ENCODE assay signal across 17 cellular contexts in genomic region chrX:48934581-48935331, GRCh38. TPM values are rescaled to one million over a fixed set of nuclear protein-coding genes. Genes with fewer than 3 reads are reported as not detected.
A peak's percentile ranks its signal among the peaks of the same experiment; 100 is the strongest.
DNase-seq lines count a peak whose midpoint lies in the region; ATAC-seq and TF ChIP-seq lines count a peak whose summit lies in the region.
"Had no signal": no experiment of that assay in that cellular context is flagged by ENCODE, and none has a peak within 500 bp of the region (broad histone marks: within the 10 kb centered on the region; RNA-seq: fewer than 3 reads in every experiment).

No MANE protein-coding gene starts in this region.

- CTCF ChIA-PET in activated CD4-positive, alpha-beta T cell treated with anti-CD3 and anti-CD28 coated beads, Interleukin-2, amount 10 ng/mL, durations not matched to agents 7 days and 5 days (lab: Charles Lee) = interaction anchor here (0.7 kb wide), 1 partner anchor 468 kb away, joined by 3 read pairs; no protein-coding TSS in a partner anchor

- POLR2A ChIA-PET in activated CD4-positive, alpha-beta T cell treated with anti-CD3 and anti-CD28 coated beads, Interleukin-2, amount 10 ng/mL, durations not matched to agents 7 days and 5 days (lab: Charles Lee) = no interaction called here

- H3K4me3 ChIP-seq in OCI-LY1 (ENCODE audit: low read depth, low read length, poor library complexity, severe bottlenecking) (no peak overlapping the region), neutrophil (ENCODE audit: low read depth in 1 of 2, low read length in 1 of 2) (no peak overlapping the region), SJCRH30 (no peak overlapping the region)
- H3K4me3 ChIP-seq: left ventricle myocardium inferior, Peyer's patch, psoas muscle, thyroid gland had no signal

- DNase-seq in activated CD4-positive, alpha-beta T cell treated with anti-CD3 and anti-CD28 coated beads, Interleukin-2, amount 10 ng/mL, durations not matched to agents 7 days and 5 days = peak; percentile 58
- no peak for DNase-seq in activated CD4-positive, alpha-beta T cell treated with anti-CD3 and anti-CD28 coated beads for 1 hour
- peak in 1 of 2 donors; percentile 60 for DNase-seq in activated naive CD4-positive, alpha-beta T cell treated with anti-CD3 and anti-CD28 coated beads, Interleukin-2, amount 50 U/mL, for 72 hours (ENCODE audit: low spot score in 2 of 2)
- DNase-seq in cardiac septum (ENCODE audit: low spot score) (no peak), NCI-H2107 treated with DMSO at 0.1 percent for 48 hours (lab: John Stamatoyannopoulos, UW; ENCODE audit: unreplicated experiment) (no peak), SJCRH30 (no peak)
- DNase-seq: activated naive CD8-positive, alpha-beta T cell treated with anti-CD3 and anti-CD28 coated beads, Interleukin-2, amount 10 ng/mL, durations not matched to agents 7 days and 5 days; left ventricle myocardium inferior; NCI-H1694; NCI-H524; Peyer's patch; psoas muscle; SW 1271; thyroid gland had no signal

- H3K9me3 ChIP-seq in OCI-LY1 (ENCODE audit: low read length) (no peaks in the 10 kb centered on the region), neutrophil (no peaks in the 10 kb centered on the region), SJCRH30 (replicated peaks) (no peaks in the 10 kb centered on the region)
- H3K9me3 ChIP-seq: left ventricle myocardium inferior, Peyer's patch, psoas muscle, thyroid gland had no signal

- H3K27me3 Mint-ChIP-seq in activated CD4-positive, alpha-beta T cell treated with anti-CD3 and anti-CD28 coated beads, Interleukin-2, amount 10 ng/mL, durations not matched to agents 7 days and 5 days = no peaks in the 10 kb centered on the region
- H3K27me3 Mint-ChIP-seq: activated naive CD8-positive, alpha-beta T cell treated with anti-CD3 and anti-CD28 coated beads, Interleukin-2, amount 10 ng/mL, durations not matched to agents 7 days and 5 days had no signal

- no peaks in the 10 kb centered on the region for H4K20me1 ChIP-seq in OCI-LY1 (ENCODE audit: insufficient read depth, low read length)

- no peaks in the 10 kb centered on the region for H3K27me3 ChIP-seq in OCI-LY1 (ENCODE audit: insufficient read depth, low read length)
- no peaks in the 10 kb centered on the region for H3K27me3 ChIP-seq in neutrophil
- H3K27me3 ChIP-seq in SJCRH30 = no peaks in the 10 kb centered on the region
- H3K27me3 ChIP-seq: Peyer's patch, thyroid gland had no signal

- H3K36me3 Mint-ChIP-seq in activated CD4-positive, alpha-beta T cell treated with anti-CD3 and anti-CD28 coated beads, Interleukin-2, amount 10 ng/mL, durations not matched to agents 7 days and 5 days (ENCODE audit: low read depth) = peaks cover 50% of the 10 kb centered on the region
- peaks cover 20 to 38% of the 10 kb centered on the region in 2 donors for H3K36me3 Mint-ChIP-seq in activated naive CD4-positive, alpha-beta T cell treated with anti-CD3 and anti-CD28 coated beads, Interleukin-2, amount 50 U/mL, for 72 hours

- H3K27ac ChIP-seq in OCI-LY1 (ENCODE audit: low read depth, low read length, poor library complexity, severe bottlenecking) (peak overlapping the region; percentile 77), neutrophil (peak overlapping the region; percentile 99), SJCRH30 (no peak overlapping the region)
- H3K27ac ChIP-seq: left ventricle myocardium inferior, psoas muscle, thyroid gland had no signal

- intact Hi-C loops in cardiac septum (cut with DNase I) = no loop called here

- H3K36me3 ChIP-seq in OCI-LY1 (ENCODE audit: insufficient read depth, low read length) = peaks cover 38% of the 10 kb centered on the region
- H3K36me3 ChIP-seq in neutrophil = peaks cover 15% of the 10 kb centered on the region
- no peaks in the 10 kb centered on the region for H3K36me3 ChIP-seq in SJCRH30

- no peak for TF ChIP-seq CTCF in OCI-LY1 (IDR thresholded peaks at IDR 0.05; ENCODE audit: low read length)
- TF ChIP-seq CTCF in neutrophil (IDR thresholded peaks at IDR 0.05) = no peak

- no peak overlapping the region for H2AFZ ChIP-seq in OCI-LY1 (ENCODE audit: low read length)

- H3K27ac Mint-ChIP-seq in activated CD4-positive, alpha-beta T cell treated with anti-CD3 and anti-CD28 coated beads, Interleukin-2, amount 10 ng/mL, durations not matched to agents 7 days and 5 days = peak overlapping the region; percentile 82
- H3K27ac Mint-ChIP-seq in activated naive CD4-positive, alpha-beta T cell treated with anti-CD3 and anti-CD28 coated beads, Interleukin-2, amount 50 U/mL, for 72 hours = peak overlapping the region; percentile 97
- H3K27ac Mint-ChIP-seq: activated naive CD8-positive, alpha-beta T cell treated with anti-CD3 and anti-CD28 coated beads, Interleukin-2, amount 10 ng/mL, durations not matched to agents 7 days and 5 days had no signal

- H3K4me1 ChIP-seq in OCI-LY1 (ENCODE audit: insufficient read depth, low read length, severe bottlenecking) = peaks cover 57% of the 10 kb centered on the region
- peaks cover 44 to 52% of the 10 kb centered on the region in 2 experiments for H3K4me1 ChIP-seq in neutrophil (ENCODE audit: control insufficient read depth in 1 of 2, insufficient read depth in 1 of 2, low read depth in 1 of 2, low read length in 1 of 2)
- H3K4me1 ChIP-seq in SJCRH30 = no peaks in the 10 kb centered on the region
- H3K4me1 ChIP-seq: thyroid gland had no signal

- no peaks in the 10 kb centered on the region for H3K9me2 ChIP-seq in OCI-LY1 (ENCODE audit: low read depth, low read length)

- no peaks in the 10 kb centered on the region for H3F3A ChIP-seq in OCI-LY1 (ENCODE audit: insufficient read depth, low read length)

- no peaks in the 10 kb centered on the region for H3K9me3 Mint-ChIP-seq in activated CD4-positive, alpha-beta T cell treated with anti-CD3 and anti-CD28 coated beads, Interleukin-2, amount 10 ng/mL, durations not matched to agents 7 days and 5 days
- no peaks in the 10 kb centered on the region for H3K9me3 Mint-ChIP-seq in activated naive CD4-positive, alpha-beta T cell treated with anti-CD3 and anti-CD28 coated beads, Interleukin-2, amount 50 U/mL, for 72 hours
- H3K9me3 Mint-ChIP-seq: activated naive CD8-positive, alpha-beta T cell treated with anti-CD3 and anti-CD28 coated beads, Interleukin-2, amount 10 ng/mL, durations not matched to agents 7 days and 5 days had no signal

- H3K4me1 Mint-ChIP-seq in activated CD4-positive, alpha-beta T cell treated with anti-CD3 and anti-CD28 coated beads, Interleukin-2, amount 10 ng/mL, durations not matched to agents 7 days and 5 days = peaks cover 62% of the 10 kb centered on the region

- H3K4me3 Mint-ChIP-seq in activated CD4-positive, alpha-beta T cell treated with anti-CD3 and anti-CD28 coated beads, Interleukin-2, amount 10 ng/mL, durations not matched to agents 7 days and 5 days = no peak overlapping the region
- H3K4me3 Mint-ChIP-seq: activated naive CD8-positive, alpha-beta T cell treated with anti-CD3 and anti-CD28 coated beads, Interleukin-2, amount 10 ng/mL, durations not matched to agents 7 days and 5 days had no signal

- no peak overlapping the region for H3K4me2 ChIP-seq in OCI-LY1 (ENCODE audit: low read length)

- ATAC-seq in activated naive CD4-positive, alpha-beta T cell treated with anti-CD3 and anti-CD28 coated beads, Interleukin-2, amount 50 U/mL, for 72 hours = peak; percentile 1 to 30
- ATAC-seq: activated CD4-positive, CD25-positive, alpha-beta regulatory T cell treated with anti-CD3 and anti-CD28 coated beads, Interleukin-2, amount 50 U/mL, for 24 hours; psoas muscle had no signal

- no peak overlapping the region for H3K9ac ChIP-seq in OCI-LY1 (ENCODE audit: low read length)

- H3K79me2 ChIP-seq in OCI-LY1 (ENCODE audit: insufficient read depth, low read length) = no peaks in the 10 kb centered on the region

RNA-seq across cellular contexts. Expression of gene PIM2, which starts 15.9 kb away (rescaled TPM):
- total RNA-seq in activated CD4-positive, alpha-beta T cell treated with anti-CD3 and anti-CD28 coated beads, Interleukin-2, amount 10 ng/mL, durations not matched to agents 7 days and 5 days = 100 to 1,000 TPM; 152 to 154 TPM
- total RNA-seq in activated naive CD4-positive, alpha-beta T cell treated with anti-CD3 and anti-CD28 coated beads, Interleukin-2, amount 50 U/mL, for 72 hours = 100 to 1,000 TPM; 264 to 357 TPM
- total RNA-seq in cardiac septum = 2.7 TPM
- total RNA-seq in SJCRH30 (2014; rRNA removed; shearing (Covaris generic)) = 6.8 and 8.0 TPM in 2 replicates

RNA-seq across cellular contexts. Expression of gene OTUD5, which starts 22.7 kb away (rescaled TPM):
- 10 to 100 TPM; 49.0 to 54.1 TPM for total RNA-seq in activated CD4-positive, alpha-beta T cell treated with anti-CD3 and anti-CD28 coated beads, Interleukin-2, amount 10 ng/mL, durations not matched to agents 7 days and 5 days
- total RNA-seq in activated naive CD4-positive, alpha-beta T cell treated with anti-CD3 and anti-CD28 coated beads, Interleukin-2, amount 50 U/mL, for 72 hours = 10 to 100 TPM; 76.8 to 82.4 TPM
- 29.1 TPM for total RNA-seq in cardiac septum
- 17.0 and 19.2 TPM in 2 replicates for total RNA-seq in SJCRH30 (2014; rRNA removed; shearing (Covaris generic))

RNA-seq across cellular contexts. Expression of gene SLC35A2, which starts 23.3 kb away (rescaled TPM):
- total RNA-seq in activated CD4-positive, alpha-beta T cell treated with anti-CD3 and anti-CD28 coated beads, Interleukin-2, amount 10 ng/mL, durations not matched to agents 7 days and 5 days = 10 to 100 TPM; 14.0 to 16.8 TPM
- 10 to 100 TPM; 18.3 to 22.2 TPM for total RNA-seq in activated naive CD4-positive, alpha-beta T cell treated with anti-CD3 and anti-CD28 coated beads, Interleukin-2, amount 50 U/mL, for 72 hours
- 13.0 TPM for total RNA-seq in cardiac septum
- total RNA-seq in SJCRH30 (2014; rRNA removed; shearing (Covaris generic)) = 12.6 and 16.0 TPM in 2 replicates

RNA-seq across cellular contexts. Expression of gene KCND1, which starts 36.9 kb away (rescaled TPM):
- 1 to 10 TPM; 2.9 to 3.6 TPM for total RNA-seq in activated CD4-positive, alpha-beta T cell treated with anti-CD3 and anti-CD28 coated beads, Interleukin-2, amount 10 ng/mL, durations not matched to agents 7 days and 5 days
- total RNA-seq in activated naive CD4-positive, alpha-beta T cell treated with anti-CD3 and anti-CD28 coated beads, Interleukin-2, amount 50 U/mL, for 72 hours = 10 to 100 TPM in 1 of 2 donors, 1 to 10 TPM in 1; 4.9 to 15.5 TPM
- total RNA-seq in cardiac septum = 0.27 TPM
- total RNA-seq in SJCRH30 (2014; rRNA removed; shearing (Covaris generic)) = 0.08 and 0.12 TPM in 2 replicates

RNA-seq across cellular contexts. Expression of gene PQBP1, which starts 37.0 kb away (rescaled TPM):
- 10 to 100 TPM; 69.4 to 77.6 TPM for total RNA-seq in activated CD4-positive, alpha-beta T cell treated with anti-CD3 and anti-CD28 coated beads, Interleukin-2, amount 10 ng/mL, durations not matched to agents 7 days and 5 days
- total RNA-seq in activated naive CD4-positive, alpha-beta T cell treated with anti-CD3 and anti-CD28 coated beads, Interleukin-2, amount 50 U/mL, for 72 hours = 10 to 100 TPM; 77.2 to 79.3 TPM
- total RNA-seq in cardiac septum = 42.2 TPM
- 52.3 and 52.4 TPM in 2 replicates for total RNA-seq in SJCRH30 (2014; rRNA removed; shearing (Covaris generic))

Comparison
In these comparisons a context has a peak if more than half of its experiments do, and no peak if none do; other contexts are left out.
1. RNA of gene PIM2, which starts 15.9 kb away (total RNA-seq): 264 to 357 TPM in activated naive CD4-positive, alpha-beta T cell treated with anti-CD3 and anti-CD28 coated beads, Interleukin-2, amount 50 U/mL, for 72 hours and 152 to 154 TPM in activated CD4-positive, alpha-beta T cell treated with anti-CD3 and anti-CD28 coated beads, Interleukin-2, amount 10 ng/mL, durations not matched to agents 7 days and 5 days; 6.8 to 8.0 TPM in SJCRH30 and 2.7 TPM in cardiac septum (single experiment); every median in the first group is over 10 times any median in the second.